ENCODE assay signal across 1 cellular context in the genomic region with DNA sequence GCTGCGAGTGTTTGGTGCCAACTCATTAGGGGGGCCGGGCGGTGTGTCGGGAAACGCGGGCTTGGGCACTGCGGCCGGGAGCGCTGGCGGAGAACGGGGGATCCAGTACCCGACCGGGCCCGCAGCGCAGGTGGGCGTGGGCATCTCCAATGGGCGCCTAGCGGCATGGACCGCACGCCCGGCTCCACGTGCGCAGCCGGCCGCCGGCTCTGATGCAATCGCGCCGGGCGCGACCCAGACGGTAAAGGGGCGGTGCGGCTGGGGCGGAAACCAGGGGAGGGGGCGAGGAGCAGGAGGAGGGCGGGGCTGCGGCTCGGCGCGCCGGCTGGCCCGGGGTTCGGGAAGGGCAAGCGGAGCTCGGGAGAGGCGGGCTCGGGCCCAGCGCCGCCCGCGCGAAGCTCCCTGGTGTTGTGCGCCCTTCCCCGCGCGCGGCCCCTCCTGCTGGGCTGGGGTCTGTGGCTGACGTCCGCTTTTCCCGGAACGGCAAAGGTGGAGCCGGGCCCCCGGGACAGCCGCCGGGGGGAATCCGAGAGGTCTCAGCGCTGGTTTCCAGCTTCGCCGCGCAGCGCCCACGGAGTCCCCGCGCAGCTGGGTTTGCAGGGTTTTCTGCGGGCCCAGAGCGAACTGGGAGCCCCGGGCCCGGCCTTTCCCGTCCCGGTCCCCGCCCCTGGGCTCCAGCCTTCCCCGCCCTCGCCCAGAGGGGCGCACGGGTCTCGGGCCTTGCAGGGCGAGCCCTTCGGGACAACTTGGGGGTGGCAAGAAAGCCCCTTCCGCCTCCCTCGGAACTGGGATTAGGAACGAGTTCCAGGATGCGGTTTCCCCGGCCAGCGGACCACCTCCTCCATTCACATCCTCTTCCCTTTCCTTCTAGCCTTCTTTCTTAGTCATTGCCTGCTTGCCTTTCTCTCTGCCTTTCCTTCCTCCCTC.
TF ChIP-seq lines count a peak whose summit lies in the region.

No MANE protein-coding gene starts in this region.

TF ChIP-seq in HepG2, 621 proteins besides CTCF, POLR2A, EP300 and RAD21 (continued from another document and continues in another):
- TF ChIP-seq ZNF782 (CRISPR knock-in tag; IDR thresholded peaks at IDR 0.05; ENCODE audit: borderline replicate concordance) (0 out of 2 replicates have a peak, but pooled peaks have one; percentile 76), SAFB2 (CRISPR knock-in tag; IDR thresholded peaks at IDR 0.05; ENCODE audit: borderline replicate concordance, low read depth) (peak; percentile 85), ZNF451 (CRISPR knock-in tag; IDR thresholded peaks at IDR 0.05) (peak; percentile 31; the same call in 1 of the 2 replicates), POLR2AphosphoS5 (IDR thresholded peaks at IDR 0.05; ENCODE audit: low read depth, low read length) (peak; percentile 50), MAF1 (CRISPR knock-in tag; IDR thresholded peaks at IDR 0.05; ENCODE audit: borderline replicate concordance) (peak; percentile 53; the same call in 1 of the 2 replicates), CAMTA2 (CRISPR knock-in tag; IDR thresholded peaks at IDR 0.05; ENCODE audit: borderline replicate concordance) (0 out of 2 replicates have a peak, but pooled peaks have one; percentile 8), ARNT (IDR thresholded peaks at IDR 0.05) (no peak), KAT7 (CRISPR knock-in tag; IDR thresholded peaks at IDR 0.05; ENCODE audit: borderline replicate concordance) (peak; percentile 77; the same call in 1 of the 2 replicates), NFKB2 (CRISPR knock-in tag; IDR thresholded peaks at IDR 0.05; ENCODE audit: borderline replicate concordance) (peak; percentile 92), GATAD2A (CRISPR knock-in tag; IDR thresholded peaks at IDR 0.05) (peak; percentile 51), ZNF230 (CRISPR knock-in tag; IDR thresholded peaks at IDR 0.05) (no peak; the same call in 1 of the 2 replicates), TCF7 (IDR thresholded peaks at IDR 0.05; ENCODE audit: low read depth) (peak; percentile 27; the same call in 1 of the 2 replicates), MLX (CRISPR knock-in tag; IDR thresholded peaks at IDR 0.05) (peak; percentile 91), ZNF30 (CRISPR knock-in tag; IDR thresholded peaks at IDR 0.05) (no peak), RBAK (CRISPR knock-in tag; IDR thresholded peaks at IDR 0.05) (no peak), ZNF878 (CRISPR knock-in tag; IDR thresholded peaks at IDR 0.05) (peak; percentile 98), ZNF713 (CRISPR knock-in tag; IDR thresholded peaks at IDR 0.05) (0 out of 2 replicates have a peak, but pooled peaks have one; percentile 52), GPN1 (CRISPR knock-in tag; IDR thresholded peaks at IDR 0.05; ENCODE audit: borderline replicate concordance) (no peak), ZNF331 (CRISPR knock-in tag; IDR thresholded peaks at IDR 0.05) (peak; percentile 88), ZNF572 (CRISPR knock-in tag; IDR thresholded peaks at IDR 0.05) (peak; percentile 77; the same call in 1 of the 2 replicates), HMG20B (CRISPR knock-in tag; conservative IDR thresholded peaks at IDR 0.05) (no peak), RFX5 (IDR thresholded peaks at IDR 0.05; ENCODE audit: low read depth, low read length) (no peak), ZNF354B (CRISPR knock-in tag; IDR thresholded peaks at IDR 0.05) (peak; percentile 14; the same call in 1 of the 2 replicates), ZNF574 (CRISPR knock-in tag; IDR thresholded peaks at IDR 0.05) (peak; percentile 79; the same call in 1 of the 2 replicates), HHEX (CRISPR knock-in tag; IDR thresholded peaks at IDR 0.05) (no peak)
- TF ChIP-seq, protein P1, sequence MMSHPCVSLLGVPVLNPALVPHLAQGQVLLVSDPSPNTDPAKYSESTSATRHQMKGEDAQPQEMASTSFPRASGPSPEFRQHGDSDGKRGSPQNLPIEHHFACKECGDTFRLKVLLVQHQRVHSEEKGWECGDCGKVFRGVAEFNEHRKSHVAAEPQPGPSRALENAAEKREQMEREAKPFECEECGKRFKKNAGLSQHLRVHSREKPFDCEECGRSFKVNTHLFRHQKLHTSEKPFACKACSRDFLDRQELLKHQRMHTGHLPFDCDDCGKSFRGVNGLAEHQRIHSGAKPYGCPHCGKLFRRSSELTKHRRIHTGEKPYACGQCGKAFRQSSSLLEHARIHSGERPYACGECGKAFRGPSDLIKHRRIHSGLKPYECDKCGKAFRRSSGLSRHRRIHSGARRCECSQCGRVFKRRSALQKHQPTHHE (CRISPR knock-in tag; IDR thresholded peaks at IDR 0.05; ENCODE audit: borderline replicate concordance) = peak; percentile 80
- TF ChIP-seq, protein P2, sequence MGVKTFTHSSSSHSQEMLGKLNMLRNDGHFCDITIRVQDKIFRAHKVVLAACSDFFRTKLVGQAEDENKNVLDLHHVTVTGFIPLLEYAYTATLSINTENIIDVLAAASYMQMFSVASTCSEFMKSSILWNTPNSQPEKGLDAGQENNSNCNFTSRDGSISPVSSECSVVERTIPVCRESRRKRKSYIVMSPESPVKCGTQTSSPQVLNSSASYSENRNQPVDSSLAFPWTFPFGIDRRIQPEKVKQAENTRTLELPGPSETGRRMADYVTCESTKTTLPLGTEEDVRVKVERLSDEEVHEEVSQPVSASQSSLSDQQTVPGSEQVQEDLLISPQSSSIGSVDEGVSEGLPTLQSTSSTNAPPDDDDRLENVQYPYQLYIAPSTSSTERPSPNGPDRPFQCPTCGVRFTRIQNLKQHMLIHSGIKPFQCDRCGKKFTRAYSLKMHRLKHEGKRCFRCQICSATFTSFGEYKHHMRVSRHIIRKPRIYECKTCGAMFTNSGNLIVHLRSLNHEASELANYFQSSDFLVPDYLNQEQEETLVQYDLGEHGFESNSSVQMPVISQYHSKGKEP (CRISPR knock-in tag; IDR thresholded peaks at IDR 0.05) = peak; percentile 14; the same call in 1 of the 2 replicates
- TF ChIP-seq, protein P3, sequence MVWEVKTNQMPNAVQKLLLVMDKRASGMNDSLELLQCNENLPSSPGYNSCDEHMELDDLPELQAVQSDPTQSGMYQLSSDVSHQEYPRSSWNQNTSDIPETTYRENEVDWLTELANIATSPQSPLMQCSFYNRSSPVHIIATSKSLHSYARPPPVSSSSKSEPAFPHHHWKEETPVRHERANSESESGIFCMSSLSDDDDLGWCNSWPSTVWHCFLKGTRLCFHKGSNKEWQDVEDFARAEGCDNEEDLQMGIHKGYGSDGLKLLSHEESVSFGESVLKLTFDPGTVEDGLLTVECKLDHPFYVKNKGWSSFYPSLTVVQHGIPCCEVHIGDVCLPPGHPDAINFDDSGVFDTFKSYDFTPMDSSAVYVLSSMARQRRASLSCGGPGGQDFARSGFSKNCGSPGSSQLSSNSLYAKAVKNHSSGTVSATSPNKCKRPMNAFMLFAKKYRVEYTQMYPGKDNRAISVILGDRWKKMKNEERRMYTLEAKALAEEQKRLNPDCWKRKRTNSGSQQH (CRISPR knock-in tag; IDR thresholded peaks at IDR 0.05; ENCODE audit: low read depth) = peak; percentile 82; the same call in 1 of the 2 replicates
- TF ChIP-seq, protein P4, sequence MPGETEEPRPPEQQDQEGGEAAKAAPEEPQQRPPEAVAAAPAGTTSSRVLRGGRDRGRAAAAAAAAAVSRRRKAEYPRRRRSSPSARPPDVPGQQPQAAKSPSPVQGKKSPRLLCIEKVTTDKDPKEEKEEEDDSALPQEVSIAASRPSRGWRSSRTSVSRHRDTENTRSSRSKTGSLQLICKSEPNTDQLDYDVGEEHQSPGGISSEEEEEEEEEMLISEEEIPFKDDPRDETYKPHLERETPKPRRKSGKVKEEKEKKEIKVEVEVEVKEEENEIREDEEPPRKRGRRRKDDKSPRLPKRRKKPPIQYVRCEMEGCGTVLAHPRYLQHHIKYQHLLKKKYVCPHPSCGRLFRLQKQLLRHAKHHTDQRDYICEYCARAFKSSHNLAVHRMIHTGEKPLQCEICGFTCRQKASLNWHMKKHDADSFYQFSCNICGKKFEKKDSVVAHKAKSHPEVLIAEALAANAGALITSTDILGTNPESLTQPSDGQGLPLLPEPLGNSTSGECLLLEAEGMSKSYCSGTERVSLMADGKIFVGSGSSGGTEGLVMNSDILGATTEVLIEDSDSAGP (CRISPR knock-in tag; IDR thresholded peaks at IDR 0.05; ENCODE audit: borderline replicate concordance) = peak; percentile 89
- TF ChIP-seq, protein P5, sequence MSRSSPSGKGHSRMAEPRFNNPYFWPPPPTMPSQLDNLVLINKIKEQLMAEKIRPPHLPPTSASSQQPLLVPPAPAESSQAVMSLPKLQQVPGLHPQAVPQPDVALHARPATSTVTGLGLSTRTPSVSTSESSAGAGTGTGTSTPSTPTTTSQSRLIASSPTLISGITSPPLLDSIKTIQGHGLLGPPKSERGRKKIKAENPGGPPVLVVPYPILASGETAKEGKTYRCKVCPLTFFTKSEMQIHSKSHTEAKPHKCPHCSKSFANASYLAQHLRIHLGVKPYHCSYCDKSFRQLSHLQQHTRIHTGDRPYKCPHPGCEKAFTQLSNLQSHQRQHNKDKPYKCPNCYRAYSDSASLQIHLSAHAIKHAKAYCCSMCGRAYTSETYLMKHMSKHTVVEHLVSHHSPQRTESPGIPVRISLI (CRISPR knock-in tag; IDR thresholded peaks at IDR 0.05; ENCODE audit: borderline replicate concordance) = peak; percentile 66; the same call in 1 of the 2 replicates
- TF ChIP-seq, protein P6, sequence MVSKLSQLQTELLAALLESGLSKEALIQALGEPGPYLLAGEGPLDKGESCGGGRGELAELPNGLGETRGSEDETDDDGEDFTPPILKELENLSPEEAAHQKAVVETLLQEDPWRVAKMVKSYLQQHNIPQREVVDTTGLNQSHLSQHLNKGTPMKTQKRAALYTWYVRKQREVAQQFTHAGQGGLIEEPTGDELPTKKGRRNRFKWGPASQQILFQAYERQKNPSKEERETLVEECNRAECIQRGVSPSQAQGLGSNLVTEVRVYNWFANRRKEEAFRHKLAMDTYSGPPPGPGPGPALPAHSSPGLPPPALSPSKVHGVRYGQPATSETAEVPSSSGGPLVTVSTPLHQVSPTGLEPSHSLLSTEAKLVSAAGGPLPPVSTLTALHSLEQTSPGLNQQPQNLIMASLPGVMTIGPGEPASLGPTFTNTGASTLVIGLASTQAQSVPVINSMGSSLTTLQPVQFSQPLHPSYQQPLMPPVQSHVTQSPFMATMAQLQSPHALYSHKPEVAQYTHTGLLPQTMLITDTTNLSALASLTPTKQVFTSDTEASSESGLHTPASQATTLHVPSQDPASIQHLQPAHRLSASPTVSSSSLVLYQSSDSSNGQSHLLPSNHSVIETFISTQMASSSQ (IDR thresholded peaks at IDR 0.05; ENCODE audit: low read depth) = no peak; the same call in 1 of the 2 replicates
- TF ChIP-seq, protein P6 (CRISPR knock-in tag; IDR thresholded peaks at IDR 0.05; ENCODE audit: borderline replicate concordance) = peak; percentile 81
- TF ChIP-seq, protein P7, sequence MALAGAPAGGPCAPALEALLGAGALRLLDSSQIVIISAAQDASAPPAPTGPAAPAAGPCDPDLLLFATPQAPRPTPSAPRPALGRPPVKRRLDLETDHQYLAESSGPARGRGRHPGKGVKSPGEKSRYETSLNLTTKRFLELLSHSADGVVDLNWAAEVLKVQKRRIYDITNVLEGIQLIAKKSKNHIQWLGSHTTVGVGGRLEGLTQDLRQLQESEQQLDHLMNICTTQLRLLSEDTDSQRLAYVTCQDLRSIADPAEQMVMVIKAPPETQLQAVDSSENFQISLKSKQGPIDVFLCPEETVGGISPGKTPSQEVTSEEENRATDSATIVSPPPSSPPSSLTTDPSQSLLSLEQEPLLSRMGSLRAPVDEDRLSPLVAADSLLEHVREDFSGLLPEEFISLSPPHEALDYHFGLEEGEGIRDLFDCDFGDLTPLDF (CRISPR knock-in tag; IDR thresholded peaks at IDR 0.05) = peak; percentile 79; the same call in 1 of the 2 replicates
- TF ChIP-seq, protein P8, sequence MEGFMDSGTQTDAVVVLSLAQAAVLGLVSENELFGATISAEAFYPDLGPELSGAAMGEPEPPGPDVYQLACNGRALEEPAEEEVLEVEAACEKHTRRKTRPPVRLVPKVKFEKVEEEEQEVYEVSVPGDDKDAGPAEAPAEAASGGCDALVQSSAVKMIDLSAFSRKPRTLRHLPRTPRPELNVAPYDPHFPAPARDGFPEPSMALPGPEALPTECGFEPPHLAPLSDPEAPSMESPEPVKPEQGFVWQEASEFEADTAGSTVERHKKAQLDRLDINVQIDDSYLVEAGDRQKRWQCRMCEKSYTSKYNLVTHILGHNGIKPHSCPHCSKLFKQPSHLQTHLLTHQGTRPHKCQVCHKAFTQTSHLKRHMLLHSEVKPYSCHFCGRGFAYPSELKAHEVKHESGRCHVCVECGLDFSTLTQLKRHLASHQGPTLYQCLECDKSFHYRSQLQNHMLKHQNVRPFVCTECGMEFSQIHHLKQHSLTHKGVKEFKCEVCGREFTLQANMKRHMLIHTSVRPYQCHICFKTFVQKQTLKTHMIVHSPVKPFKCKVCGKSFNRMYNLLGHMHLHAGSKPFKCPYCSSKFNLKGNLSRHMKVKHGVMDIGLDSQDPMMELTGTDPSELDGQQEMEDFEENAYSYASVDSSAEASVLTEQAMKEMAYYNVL (CRISPR knock-in tag; IDR thresholded peaks at IDR 0.05; ENCODE audit: borderline replicate concordance) = peak; percentile 68; the same call in 1 of the 2 replicates
